In the genomic region with DNA sequence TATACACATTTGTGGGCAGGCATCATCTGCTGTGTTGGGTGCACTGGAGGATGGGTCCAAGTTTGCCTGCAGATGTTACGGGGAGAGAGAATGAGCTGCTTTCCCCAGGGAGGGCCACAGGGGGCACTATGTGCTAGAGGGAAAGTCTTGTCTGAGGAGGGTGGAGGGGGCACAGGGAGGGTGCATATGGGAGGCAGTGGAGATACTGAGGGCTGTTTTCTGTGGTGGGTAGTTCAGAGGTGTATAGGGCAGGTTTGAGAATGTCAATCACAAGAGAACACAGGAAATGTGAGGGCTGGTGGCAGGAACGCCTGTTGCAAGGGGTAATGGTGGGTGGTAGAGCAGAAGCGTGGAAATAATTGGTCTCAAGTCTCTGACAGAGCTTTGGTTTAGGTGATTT, we compare ENCODE assay signal across 14 cellular contexts. TPM values are rescaled to one million over a fixed set of nuclear protein-coding genes. Genes with fewer than 3 reads are reported as not detected.
DNase-seq lines count a peak whose midpoint lies in the region; ATAC-seq, FAIRE-seq and TF ChIP-seq lines count a peak whose summit lies in the region.
"Had no signal": no experiment of that assay in that cellular context is flagged by ENCODE, and none has a peak within 500 bp of the region (broad histone marks: within the 10 kb centered on the region; RNA-seq: fewer than 3 reads in every experiment).

No MANE protein-coding gene starts in this region.

- H3K27me3 ChIP-seq in CD4-positive, alpha-beta memory T cell (ENCODE audit: insufficient read depth, low read length), result no peaks in the 10 kb centered on the region

- no peak overlapping the region for H3K4me3 Mint-ChIP-seq in CD4-positive, alpha-beta memory T cell
- peak overlapping the region; percentile 60 for H3K4me3 Mint-ChIP-seq in activated naive CD8-positive, alpha-beta T cell
- peak overlapping the region; percentile 82 for H3K4me3 Mint-ChIP-seq in natural killer cell
- H3K4me3 Mint-ChIP-seq: HFFc6 had no signal

- peak; percentile 55 for TF ChIP-seq CTCF in natural killer cell (IDR thresholded peaks at IDR 0.05)

- CTCF ChIA-PET in CD4-positive, alpha-beta memory T cell (lab: Charles Lee; ENCODE audit: partially characterized antibody), result interaction anchor here (0.9 kb wide), 1 partner anchor 35 kb away, joined by 3 read pairs; no protein-coding TSS in a partner anchor

- H3K36me3 ChIP-seq in CD4-positive, alpha-beta memory T cell (ENCODE audit: insufficient read depth, low read length), result peaks cover 39% of the 10 kb centered on the region

- no peak for FAIRE-seq in HTR-8/SVneo (lab: Jason Lieb, UNC)

- no peak overlapping the region for H3K4me3 ChIP-seq in CD4-positive, alpha-beta memory T cell (ENCODE audit: low read length in 2 of 2)
- H3K4me3 ChIP-seq: transverse colon had no signal

- H3K9me3 Mint-ChIP-seq in CD4-positive, alpha-beta memory T cell, result no peaks in the 10 kb centered on the region
- H3K9me3 Mint-ChIP-seq in activated naive CD8-positive, alpha-beta T cell (ENCODE audit: low read depth), result no peaks in the 10 kb centered on the region
- H3K9me3 Mint-ChIP-seq in natural killer cell, result no peaks in the 10 kb centered on the region
- H3K9me3 Mint-ChIP-seq: HFFc6 had no signal

- H3K27me3 Mint-ChIP-seq in CD4-positive, alpha-beta memory T cell, result no peaks in the 10 kb centered on the region
- H3K27me3 Mint-ChIP-seq in activated naive CD8-positive, alpha-beta T cell, result no peaks in the 10 kb centered on the region
- H3K27me3 Mint-ChIP-seq in natural killer cell (ENCODE audit: low read depth in 2 of 2), result no peaks in the 10 kb centered on the region

- peak overlapping the region in 4 of 7 donors; percentile 3 to 90 (median 71) for H3K27ac Mint-ChIP-seq in CD4-positive, alpha-beta memory T cell
- peak overlapping the region; percentile 74 for H3K27ac Mint-ChIP-seq in activated naive CD8-positive, alpha-beta T cell
- peak overlapping the region; percentile 89 to 97 for H3K27ac Mint-ChIP-seq in natural killer cell
- H3K27ac Mint-ChIP-seq: HFFc6 had no signal

- intact Hi-C loops in CD4-positive, alpha-beta memory T cell (cut with micrococcal nuclease), result no loop called here
- intact Hi-C loops in natural killer cell (cut with micrococcal nuclease) (loop anchor here (1.0 to 2.0 kb wide), 3 partner anchors 9 to 135 kb away; no protein-coding TSS in a partner anchor), posterior vena cava (cut with DNase I) (no loop called here)

- no peak for DNase-seq in CD4-positive, alpha-beta memory T cell
- peak; percentile 9 for DNase-seq in NCI-H69 (lab: John Stamatoyannopoulos, UW)
- DNase-seq in natural killer cell, result peak; percentile 57
- DNase-seq in HTR-8/SVneo (ENCODE audit: insufficient read length, low spot score), result no peak
- DNase-seq in NCI-H524 treated with DMSO at 0.1 percent for 48 hours (lab: John Stamatoyannopoulos, UW), result no peak
- no peak for DNase-seq in posterior vena cava (ENCODE audit: low spot score)
- DNase-seq: dermis blood vessel endothelial cell, HFFc6, hippocampal formation, transverse colon had no signal

- peaks cover 11 to 39% of the 10 kb centered on the region in 2 donors for H3K36me3 Mint-ChIP-seq in CD4-positive, alpha-beta memory T cell
- no peaks in the 10 kb centered on the region for H3K36me3 Mint-ChIP-seq in activated naive CD8-positive, alpha-beta T cell
- no peaks in the 10 kb centered on the region for H3K36me3 Mint-ChIP-seq in natural killer cell

- ATAC-seq in natural killer cell, result peak; percentile 68 to 81 (median 76)
- no peak for ATAC-seq in GM21576 (IDR thresholded peaks at IDR 0.05; ENCODE audit: unreplicated experiment)

- H3K27ac ChIP-seq in CD4-positive, alpha-beta memory T cell (ENCODE audit: low read depth, low read length), result no peak overlapping the region
- H3K27ac ChIP-seq: transverse colon had no signal

- H3K4me1 ChIP-seq in CD4-positive, alpha-beta memory T cell (ENCODE audit: insufficient read depth, low read length), result peaks cover 4% of the 10 kb centered on the region

- H3K4me1 Mint-ChIP-seq in CD4-positive, alpha-beta memory T cell, result peaks cover 7 to 35% (median 11%) of the 10 kb centered on the region in 4 donors
- peaks cover 42% of the 10 kb centered on the region for H3K4me1 Mint-ChIP-seq in activated naive CD8-positive, alpha-beta T cell (ENCODE audit: low read depth)
- peaks cover 48 to 57% of the 10 kb centered on the region in 2 donors for H3K4me1 Mint-ChIP-seq in natural killer cell

- POLR2A ChIA-PET in CD4-positive, alpha-beta memory T cell (lab: Charles Lee; ENCODE audit: partially characterized antibody), result interaction anchor here (1.2 to 1.3 kb wide), 2 partner anchors 16 to 26 kb away, joined by 3 read pairs; no protein-coding TSS in a partner anchor

- no peaks in the 10 kb centered on the region for H3K9me3 ChIP-seq in CD4-positive, alpha-beta memory T cell (ENCODE audit: control insufficient read depth in 1 of 2, low read length in 2 of 2)
- H3K9me3 ChIP-seq: transverse colon had no signal

RNA-seq across cellular contexts. Expression of gene PTPRA, which starts 7.7 kb away (rescaled TPM):
- 10 to 100 TPM; 86.6 to 87.8 TPM for total RNA-seq in CD4-positive, alpha-beta memory T cell
- 10 to 100 TPM; 24.8 to 42.7 TPM for polyA plus RNA-seq in CD4-positive, alpha-beta memory T cell
- 100 to 1,000 TPM; 125 to 172 (median 141) TPM for total RNA-seq in natural killer cell
- 10 to 100 TPM; 49.2 to 62.5 TPM for total RNA-seq in posterior vena cava

RNA-seq across cellular contexts. Expression of gene VPS16, which starts 25.1 kb away (rescaled TPM):
- total RNA-seq in CD4-positive, alpha-beta memory T cell, result 10 to 100 TPM; 57.2 to 61.1 TPM
- 10 to 100 TPM; 38.3 to 44.6 TPM for polyA plus RNA-seq in CD4-positive, alpha-beta memory T cell
- 100 to 1,000 TPM; 108 to 118 (median 109) TPM for total RNA-seq in natural killer cell
- 10 to 100 TPM; 32.3 to 33.1 TPM for total RNA-seq in posterior vena cava

RNA-seq across cellular contexts. Expression of gene PCED1A, which starts 25.2 kb away (rescaled TPM):
- 10 to 100 TPM; 82.8 to 83.1 TPM for total RNA-seq in CD4-positive, alpha-beta memory T cell
- polyA plus RNA-seq in CD4-positive, alpha-beta memory T cell, result 10 to 100 TPM; 17.9 to 18.1 TPM
- total RNA-seq in natural killer cell (10 to 100 TPM; 70.3 to 76.5 (median 71.1) TPM), posterior vena cava (10 to 100 TPM; 20.1 to 24.8 TPM)

RNA-seq across cellular contexts. Expression of gene TMEM239, which starts 49.5 kb away (rescaled TPM):
- total RNA-seq in CD4-positive, alpha-beta memory T cell, result not detected
- not detected for polyA plus RNA-seq in CD4-positive, alpha-beta memory T cell
- total RNA-seq in natural killer cell (not detected), posterior vena cava (not detected)
- total RNA-seq: dermis blood vessel endothelial cell, HFFc6, mucosa of gallbladder, skeletal muscle tissue, transverse colon had no signal

RNA-seq across cellular contexts. Expression of gene C20orf141, which starts 50.8 kb away (rescaled TPM):
- not detected for total RNA-seq in CD4-positive, alpha-beta memory T cell
- polyA plus RNA-seq in CD4-positive, alpha-beta memory T cell, result not detected
- total RNA-seq in natural killer cell (not detected), posterior vena cava (not detected)
- total RNA-seq: dermis blood vessel endothelial cell, HFFc6, mucosa of gallbladder, skeletal muscle tissue, transverse colon had no signal

Comparison
In these comparisons a context has a peak if more than half of its experiments do, and no peak if none do; other contexts are left out.
1. DNase-seq: peak in NCI-H69 (single experiment) and natural killer cell (single experiment); none in CD4-positive, alpha-beta memory T cell (0 of 5), HTR-8/SVneo (single experiment), NCI-H524 treated with DMSO at 0.1 percent for 48 hours (single experiment) and posterior vena cava (single experiment).
2. H3K4me3 Mint-ChIP-seq: peak in activated naive CD8-positive, alpha-beta T cell (single experiment) and natural killer cell (single experiment); none in CD4-positive, alpha-beta memory T cell (0 of 8).
3. Peak in every context shown above with its lines, with median percentiles within 50 percentile points of each other: H3K27ac Mint-ChIP-seq.